8 cellular contexts compared by ENCODE assay signal in the genomic region with DNA sequence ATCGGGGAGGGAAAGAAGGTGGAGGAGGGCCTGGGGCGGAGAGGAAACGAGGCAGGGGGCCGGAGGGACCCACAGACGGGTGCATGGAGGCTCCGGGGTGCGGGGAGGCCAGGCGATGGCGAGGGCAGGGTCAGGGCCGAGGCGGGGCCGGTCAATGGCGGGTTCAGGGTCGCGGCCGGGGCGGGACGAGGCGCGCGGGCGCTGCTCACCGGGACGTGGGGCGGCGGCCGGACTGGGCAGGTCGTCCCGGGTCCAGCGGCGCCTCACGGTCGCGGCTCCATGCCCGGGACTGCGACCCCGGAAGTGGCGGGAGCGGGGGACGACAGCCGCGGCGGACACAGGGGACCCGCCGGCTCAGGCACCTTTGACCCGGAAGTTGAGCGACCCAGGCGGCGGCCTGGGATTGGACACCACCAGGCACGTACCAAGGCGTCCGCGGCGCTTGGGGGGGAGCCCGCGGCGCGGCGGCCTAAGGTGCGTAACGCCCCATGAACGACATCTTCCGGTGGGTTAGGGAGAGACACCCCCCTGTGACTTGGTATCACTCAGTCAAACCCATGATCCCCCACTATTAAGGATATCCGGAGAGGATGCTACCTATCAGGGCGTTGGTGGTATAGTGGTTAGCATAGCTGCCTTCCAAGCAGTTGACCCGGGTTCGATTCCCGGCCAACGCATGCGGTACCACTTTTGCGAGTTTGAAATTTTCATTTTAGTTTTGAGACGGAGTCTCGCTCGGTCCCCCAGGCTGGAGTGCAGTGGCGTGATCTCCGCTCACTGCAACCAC. TPM values are rescaled to one million over a fixed set of nuclear protein-coding genes. Genes with fewer than 3 reads are reported as not detected.
DNase-seq lines count a peak whose midpoint lies in the region; ATAC-seq and TF ChIP-seq lines count a peak whose summit lies in the region.

Gene DPP9, minus strand, starts transcription at position 378 of the 787 bp plus-strand sequence. CDS start 3,936 bp downstream, outside the sequence.

- H3K9me2 ChIP-seq in MM.1S (replicated peaks; ENCODE audit: insufficient read depth, low read length): no peaks in the 10 kb centered on the region

- H3K9ac ChIP-seq in MM.1S (ENCODE audit: low read length): peak within 1 kb of the TSS; percentile 92

- H3K27me3 Mint-ChIP-seq in nephron progenitor cell (ENCODE audit: low read depth, poor library complexity): peaks cover 15% of the 10 kb centered on the region
- no peaks in the 10 kb centered on the region for H3K27me3 Mint-ChIP-seq in stimulated activated naive CD8-positive, alpha-beta T cell treated with anti-CD3 and anti-CD28 coated beads, Interleukin-15, amount 100 ng/mL, for 72 hours

- H3K27ac Mint-ChIP-seq in nephron progenitor cell: peak within 1 kb of the TSS; percentile 93
- H3K27ac Mint-ChIP-seq in stimulated activated naive CD8-positive, alpha-beta T cell treated with anti-CD3 and anti-CD28 coated beads, Interleukin-15, amount 100 ng/mL, for 72 hours: peak within 1 kb of the TSS; percentile 96 to 100

- H3K79me2 ChIP-seq in MM.1S (ENCODE audit: low read length): peaks cover 44% of the 10 kb centered on the region

- H3K4me3 ChIP-seq in HAP-1 (peak within 1 kb of the TSS; percentile 93), MM.1S (ENCODE audit: low read length) (peak within 1 kb of the TSS; percentile 100)

- H3K9me3 ChIP-seq in HAP-1: no peaks in the 10 kb centered on the region
- H3K9me3 ChIP-seq in MM.1S (replicated peaks; ENCODE audit: insufficient read depth, low read length): no peaks in the 10 kb centered on the region

- no peaks in the 10 kb centered on the region for H4K20me1 ChIP-seq in MM.1S (ENCODE audit: insufficient read depth, low read length)

- H3K4me1 Mint-ChIP-seq in nephron progenitor cell: peaks cover 17% of the 10 kb centered on the region
- peaks cover 55% of the 10 kb centered on the region for H3K4me1 Mint-ChIP-seq in stimulated activated naive CD8-positive, alpha-beta T cell treated with anti-CD3 and anti-CD28 coated beads, Interleukin-15, amount 100 ng/mL, for 72 hours

- peak within 1 kb of the TSS; percentile 91 for H3K4me2 ChIP-seq in MM.1S (ENCODE audit: low read depth, low read length)

- TF ChIP-seq CTCF in MM.1S (IDR thresholded peaks at IDR 0.05; ENCODE audit: low read length) (no peak), nephron progenitor cell (IDR thresholded peaks at IDR 0.05) (peak; percentile 8)

- peaks cover 4% of the 10 kb centered on the region for H3K9me3 Mint-ChIP-seq in nephron progenitor cell
- H3K9me3 Mint-ChIP-seq in stimulated activated naive CD8-positive, alpha-beta T cell treated with anti-CD3 and anti-CD28 coated beads, Interleukin-15, amount 100 ng/mL, for 72 hours: no peaks in the 10 kb centered on the region

- H3K27me3 ChIP-seq in HAP-1 (ENCODE audit: low read depth) (no peaks in the 10 kb centered on the region), MM.1S (replicated peaks; ENCODE audit: insufficient read depth, low read length) (no peaks in the 10 kb centered on the region)

- peak within 1 kb of the TSS; percentile 54; the same call in 1 of the 2 replicates for H3K27ac ChIP-seq in MM.1S (ENCODE audit: low read length)

- 0 out of 2 replicates have a peak, but pooled peaks cover 8% of the 10 kb centered on the region for H3F3A ChIP-seq in MM.1S (ENCODE audit: insufficient read depth, low read length)

- peaks cover 9% of the 10 kb centered on the region for H3K36me3 Mint-ChIP-seq in nephron progenitor cell (ENCODE audit: low read depth)

- peak within 1 kb of the TSS; percentile 99 for H3K4me3 Mint-ChIP-seq in nephron progenitor cell
- H3K4me3 Mint-ChIP-seq in stimulated activated naive CD8-positive, alpha-beta T cell treated with anti-CD3 and anti-CD28 coated beads, Interleukin-15, amount 100 ng/mL, for 72 hours: peak within 1 kb of the TSS; percentile 86 to 95

- peaks cover 23% of the 10 kb centered on the region for H3K36me3 ChIP-seq in HAP-1 (replicated peaks)
- H3K36me3 ChIP-seq in MM.1S (replicated peaks; ENCODE audit: insufficient read depth, low read length): no peaks in the 10 kb centered on the region

- H3K4me1 ChIP-seq in HAP-1: no peaks in the 10 kb centered on the region; the same call in 1 of the 2 replicates
- H3K4me1 ChIP-seq in MM.1S (ENCODE audit: low read length): peaks cover 10% of the 10 kb centered on the region

- H2AFZ ChIP-seq in MM.1S (ENCODE audit: low read length): peak within 1 kb of the TSS; percentile 82

- DNase-seq in G401 (ENCODE audit: low spot score): peak; percentile 99
- DNase-seq in HAP-1 (ENCODE audit: low spot score in 2 of 2): peak; percentile 95 to 98
- DNase-seq in MM.1S: peak; percentile 100
- DNase-seq in SIG-M5 (lab: John Stamatoyannopoulos, UW): peak; percentile 77
- DNase-seq in activated gamma-delta T cell (lab: John Stamatoyannopoulos, UW): peak; percentile 97
- DNase-seq in fibroblast of the conjunctiva (ENCODE audit: low read depth): peak; percentile 98
- peak; percentile 93 for DNase-seq in nephron progenitor cell
- DNase-seq in stimulated activated naive CD8-positive, alpha-beta T cell treated with anti-CD3 and anti-CD28 coated beads, Interleukin-15, amount 100 ng/mL, for 72 hours: peak; percentile 99

- ATAC-seq in stimulated activated naive CD8-positive, alpha-beta T cell treated with anti-CD3 and anti-CD28 coated beads, Interleukin-15, amount 100 ng/mL, for 72 hours: peak; percentile 97

- in situ Hi-C loops in G401 (cut with HindIII; ENCODE audit: low sequenced_read_pairs) (no loop called here), HAP-1 (cut with MboI; ENCODE audit: low sequenced_read_pairs) (no loop called here)

RNA-seq across cellular contexts. Expression of gene DPP9, which starts in this region (rescaled TPM):
- total RNA-seq in G401 (2014; rRNA removed; shearing (Covaris generic)): 20.4 and 22.5 TPM in 2 replicates

Comparison
In these comparisons a context has a peak if more than half of its experiments do, and no peak if none do; other contexts are left out.
1. Peak in every context shown above with its lines: DNase-seq, ATAC-seq, H3K4me3 ChIP-seq and H3K27ac ChIP-seq.